In the genomic region with DNA sequence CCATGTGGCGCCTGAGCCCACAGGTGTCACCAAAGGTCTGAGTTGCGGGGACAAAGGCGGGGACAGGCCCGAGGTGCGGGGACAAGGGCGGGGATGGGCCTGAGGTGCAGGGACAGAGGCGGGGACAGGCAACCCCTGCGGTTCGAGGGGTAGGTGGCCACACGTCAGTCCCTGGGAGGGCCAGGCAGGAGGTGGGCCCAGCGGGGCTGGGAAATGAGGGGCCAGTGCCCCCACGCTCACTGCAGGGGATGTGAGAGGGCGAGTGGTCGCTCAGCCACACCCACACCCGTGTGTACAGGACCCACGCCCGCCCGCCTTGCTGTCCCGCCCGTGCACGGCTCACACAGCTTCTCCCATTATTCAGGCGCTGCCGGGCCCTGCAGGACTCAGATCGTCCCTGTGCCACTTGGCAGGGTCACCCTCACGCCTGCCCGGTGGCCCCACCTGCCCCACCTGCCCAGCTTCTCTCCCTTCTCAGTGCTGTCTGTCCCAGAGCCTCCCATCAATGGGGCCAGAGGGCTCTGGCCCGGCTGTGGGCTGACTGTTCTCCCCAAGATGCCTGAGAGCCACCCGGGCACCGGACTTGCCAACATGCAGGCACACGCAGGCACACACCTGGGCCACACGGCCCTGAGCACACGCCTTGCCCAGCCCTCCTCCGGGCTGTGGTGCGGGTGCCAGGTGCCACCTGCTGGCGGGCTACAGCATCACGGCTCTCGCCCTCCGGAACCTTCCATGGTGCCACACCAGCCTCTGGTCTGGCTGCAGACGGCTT, we compare ENCODE assay signal across 8 cellular contexts. TPM values are rescaled to one million over a fixed set of nuclear protein-coding genes. Genes with fewer than 3 reads are reported as not detected.
DNase-seq lines count a peak whose midpoint lies in the region; ATAC-seq, FAIRE-seq and TF ChIP-seq lines count a peak whose summit lies in the region.

No MANE protein-coding gene starts in this region.

- no peak overlapping the region for H3K4me3 ChIP-seq in endothelial cell of umbilical vein (replicated peaks in 1 of 3; ENCODE audit: insufficient read depth in 1 of 3, low read depth in 1 of 3, low read length in 3 of 3)

- intact Hi-C loops in endothelial cell of umbilical vein (cut with micrococcal nuclease) = loop anchor here (1.0 to 5.0 kb wide), 3 partner anchors 138 to 202 kb away; partner anchors contain the start of gene CHID1

- no peaks in the 10 kb centered on the region for H3K9me3 ChIP-seq in endothelial cell of umbilical vein (replicated peaks; ENCODE audit: control insufficient read depth, insufficient read depth, low read length)

- H3K9me1 ChIP-seq in endothelial cell of umbilical vein (replicated peaks; ENCODE audit: control insufficient read depth, extremely low read depth, insufficient read depth, low read length) = no peaks in the 10 kb centered on the region

- ATAC-seq in HG03469 (IDR thresholded peaks at IDR 0.05; ENCODE audit: unreplicated experiment) (peak; percentile 70), GM18870 (IDR thresholded peaks at IDR 0.05; ENCODE audit: unreplicated experiment) (no peak)

- no peak overlapping the region for H3K4me2 ChIP-seq in endothelial cell of umbilical vein (ENCODE audit: insufficient read depth, low read length)

- H4K20me1 ChIP-seq in endothelial cell of umbilical vein (replicated peaks; ENCODE audit: control insufficient read depth, extremely low read depth, insufficient read depth, low read length) = no peaks in the 10 kb centered on the region

- H2AFZ ChIP-seq in endothelial cell of umbilical vein (ENCODE audit: low read depth, low read length) = no peak overlapping the region

- H3K9ac ChIP-seq in endothelial cell of umbilical vein (replicated peaks; ENCODE audit: extremely low read depth, insufficient read depth, low read length) = no peak overlapping the region

- POLR2A ChIA-PET in endothelial cell of umbilical vein (lab: Charles Lee) = no interaction called here

- peak; percentile 72 for FAIRE-seq in endothelial cell of umbilical vein (lab: Jason Lieb, UNC)

- DNase-seq in NCI-H82 (lab: John Stamatoyannopoulos, UW) (peak; percentile 62), endothelial cell of umbilical vein (ENCODE audit: low read depth, low spot score) (peak; percentile 57), mucosa of gallbladder (ENCODE audit: low spot score) (peak; percentile 80)
- peak; percentile 12 to 31 for DNase-seq in activated CD8-positive, alpha-beta memory T cell treated with anti-CD3 and anti-CD28 coated beads for 4 hours (ENCODE audit: low read depth in 2 of 2)
- DNase-seq in stimulated activated CD8-positive, alpha-beta memory T cell treated with anti-CD3 and anti-CD28 coated beads, Interleukin-7, amount 100 ng/mL, for 1 hour (ENCODE audit: low read depth in 2 of 2) = peak; percentile 44 to 49

- peaks cover 4 to 5% of the 10 kb centered on the region in 2 experiments for H3K27me3 ChIP-seq in endothelial cell of umbilical vein (ENCODE audit: control insufficient read depth in 2 of 2, insufficient read depth in 2 of 2, low read length in 2 of 2)

- no peaks in the 10 kb centered on the region for H3K79me2 ChIP-seq in endothelial cell of umbilical vein (ENCODE audit: control insufficient read depth, insufficient read depth, low read length)

- peak; percentile 97 for TF ChIP-seq CTCF in GM12873 (IDR thresholded peaks at IDR 0.05; ENCODE audit: insufficient read depth, low read depth, low read length, missing control alignments)
- TF ChIP-seq CTCF in endothelial cell of umbilical vein (IDR thresholded peaks at IDR 0.05; ENCODE audit: extremely low read depth in 1 of 2, insufficient read depth in 1 of 2, low read depth in 1 of 2, low read length in 2 of 2) = peak; percentile 86 to 98

- dilution Hi-C loops in endothelial cell of umbilical vein (cut with MboI; ENCODE audit: extremely low pct_ligation_motif_present, low sequenced_read_pairs) = no loop called here

- CTCF ChIA-PET in endothelial cell of umbilical vein (lab: Charles Lee) = interaction anchor here (0.6 to 4.9 kb wide), 23 partner anchors 10 to 267 kb away, joined by 3 to 46 read pairs (median 4); partner anchors contain the start of genes AP2A2 and TSPAN4

- TF ChIP-seq POLR2A in endothelial cell of umbilical vein (IDR thresholded peaks at IDR 0.05; ENCODE audit: low read depth, low read length) = no peak

- no peak overlapping the region for H3K27ac ChIP-seq in endothelial cell of umbilical vein (ENCODE audit: insufficient read depth, low read depth, low read length)

- no TSS peak for BruUV-seq in endothelial cell of umbilical vein (replicated peaks; lab: Mats Ljungman, UMichigan)

- no peaks in the 10 kb centered on the region for H3K36me3 ChIP-seq in endothelial cell of umbilical vein (ENCODE audit: control insufficient read depth in 2 of 2, extremely low read depth in 1 of 2, insufficient read depth in 2 of 2, low read length in 2 of 2)

- H3K4me1 ChIP-seq in endothelial cell of umbilical vein (ENCODE audit: control insufficient read depth, extremely low read depth, insufficient read depth, low read length) = no peaks in the 10 kb centered on the region

TF ChIP-seq in endothelial cell of umbilical vein, 7 proteins besides CTCF, POLR2A, EP300 and RAD21:
- TF ChIP-seq EZH2 (IDR thresholded peaks at IDR 0.05; ENCODE audit: borderline replicate concordance, low read depth, low read length, severe bottlenecking) (no peak), JUN (IDR thresholded peaks at IDR 0.05; ENCODE audit: borderline replicate concordance, insufficient read depth, insufficient read length, low read depth) (no peak), POLR2AphosphoS5 (IDR thresholded peaks at IDR 0.05; ENCODE audit: insufficient read depth, low read depth, low read length) (no peak)

RNA-seq across cellular contexts. Expression of gene MUC6, which starts 14.2 kb away (rescaled TPM):
- not detected in 2 replicates for total RNA-seq in endothelial cell of umbilical vein
- not detected in 2 replicates for polyA plus RNA-seq in endothelial cell of umbilical vein
- polyA plus RNA-seq in endothelial cell of umbilical vein (2011; cell fraction: cytosol; rRNA removed) = not detected in 2 replicates
- not detected in 2 replicates for polyA plus RNA-seq in endothelial cell of umbilical vein (2011; cell fraction: nucleus; rRNA removed)
- polyA plus RNA-seq in endothelial cell of umbilical vein (2012) = 0.11 and 0.27 TPM in 2 replicates
- polyA minus RNA-seq in endothelial cell of umbilical vein = not detected in 2 replicates
- polyA minus RNA-seq in endothelial cell of umbilical vein (2011; cell fraction: cytosol; rRNA and poly(A)+ RNA removed) = not detected
- not detected in 2 replicates for polyA minus RNA-seq in endothelial cell of umbilical vein (2011; cell fraction: nucleus; rRNA and poly(A)+ RNA removed)
- 173 TPM for total RNA-seq in mucosa of gallbladder

RNA-seq across cellular contexts. Expression of gene MUC2, which starts 23.9 kb away (rescaled TPM):
- not detected in 2 replicates for total RNA-seq in endothelial cell of umbilical vein
- not detected in 2 replicates for polyA plus RNA-seq in endothelial cell of umbilical vein
- polyA plus RNA-seq in endothelial cell of umbilical vein (2011; cell fraction: cytosol; rRNA removed) = not detected in 2 replicates
- polyA plus RNA-seq in endothelial cell of umbilical vein (2011; cell fraction: nucleus; rRNA removed) = not detected in 2 replicates
- polyA plus RNA-seq in endothelial cell of umbilical vein (2012) = 0.01 TPM in 1 of 2 replicates, not detected in the other
- polyA minus RNA-seq in endothelial cell of umbilical vein = not detected in 2 replicates
- not detected for polyA minus RNA-seq in endothelial cell of umbilical vein (2011; cell fraction: cytosol; rRNA and poly(A)+ RNA removed)
- polyA minus RNA-seq in endothelial cell of umbilical vein (2011; cell fraction: nucleus; rRNA and poly(A)+ RNA removed) = not detected in 2 replicates
- total RNA-seq in mucosa of gallbladder = 0.26 TPM

Comparison
In these comparisons a context has a peak if more than half of its experiments do, and no peak if none do; other contexts are left out.
1. DNase-seq: peak in every context shown above with its lines; median percentile 80 in mucosa of gallbladder; 62 in NCI-H82; 57 in endothelial cell of umbilical vein; 46 in stimulated activated CD8-positive, alpha-beta memory T cell treated with anti-CD3 and anti-CD28 coated beads, Interleukin-7, amount 100 ng/mL, for 1 hour; 22 in activated CD8-positive, alpha-beta memory T cell treated with anti-CD3 and anti-CD28 coated beads for 4 hours.
2. RNA of gene MUC6, which starts 14.2 kb away (total RNA-seq): 173 TPM in mucosa of gallbladder (single experiment); not detected in endothelial cell of umbilical vein; every median in the first group is over 100 times any median in the second.